Comparison of ENCODE assay signal across 32 cellular contexts in genomic region chr1:58687516-58687915, GRCh38. TPM values are rescaled to one million over a fixed set of nuclear protein-coding genes. Genes with fewer than 3 reads are reported as not detected.
A peak's percentile ranks its signal among the peaks of the same experiment; 100 is the strongest.
DNase-seq lines count a peak whose midpoint lies in the region; ATAC-seq, FAIRE-seq and TF ChIP-seq lines count a peak whose summit lies in the region.
"Had no signal": no experiment of that assay in that cellular context is flagged by ENCODE, and none has a peak within 500 bp of the region (broad histone marks: within the 10 kb centered on the region; RNA-seq: fewer than 3 reads in every experiment).

No MANE protein-coding gene starts in this region.

- H3K36me3 Mint-ChIP-seq in GM23338 (ENCODE audit: low read depth) = peaks cover 63% of the 10 kb centered on the region
- peaks cover 59% of the 10 kb centered on the region for H3K36me3 Mint-ChIP-seq in WTC11
- H3K36me3 Mint-ChIP-seq: natural killer cell had no signal

- H4K20me1 ChIP-seq in GM23338 (replicated peaks; ENCODE audit: insufficient read depth) (peaks cover 24% of the 10 kb centered on the region), keratinocyte (ENCODE audit: control insufficient read depth, extremely low read depth, insufficient read depth, low read length) (no peaks in the 10 kb centered on the region)

- DNase-seq in GM23338 (ENCODE audit: low spot score) (no peak), WTC11 (ENCODE audit: low spot score) (no peak), keratinocyte (ENCODE audit: low read depth, low spot score) (no peak), left lung (no peak)
- DNase-seq: ACHN; activated CD4-positive, alpha-beta T cell treated with anti-CD3 and anti-CD28 coated beads for 48 hours; activated gamma-delta T cell treated with Interleukin-2 at 50 U/mL for 16 hours; caudate nucleus; DMS 273 treated with DMSO at 0.1 percent for 48 hours; effector memory CD8-positive, alpha-beta T cell; erythroblast; islet precursor cell; MM.1S; mucosa of descending colon; natural killer cell; NCI-H2081 treated with DMSO at 0.1 percent for 48 hours; NCI-H226; NCI-H69; SHP77; small intestine; stimulated activated naive CD8-positive, alpha-beta T cell treated with anti-CD3 and anti-CD28 coated beads, Interleukin-15, Interleukin-2, amounts not matched to agents 100 U/mL and 50 U/mL, for 24 hours; T-helper 2 cell had no signal

- H3K4me3 Mint-ChIP-seq in GM23338 (no peak overlapping the region), WTC11 (no peak overlapping the region)
- H3K4me3 Mint-ChIP-seq: B cell; effector memory CD8-positive, alpha-beta T cell; natural killer cell had no signal

- H3K9me3 Mint-ChIP-seq in GM23338 (no peaks in the 10 kb centered on the region), WTC11 (no peaks in the 10 kb centered on the region)
- H3K9me3 Mint-ChIP-seq: effector memory CD8-positive, alpha-beta T cell; natural killer cell had no signal

- TF ChIP-seq CTCF in 22Rv1 (IDR thresholded peaks at IDR 0.05) (no peak), GM23338 (conservative IDR thresholded peaks at IDR 0.05; ENCODE audit: low read depth in 2 of 2) (no peak), WTC11 (IDR thresholded peaks at IDR 0.05) (no peak), keratinocyte (optimal IDR thresholded peaks at IDR 0.05 in 1 of 3, IDR thresholded peaks at IDR 0.05 in 1 of 3, conservative IDR thresholded peaks at IDR 0.05 in 1 of 3; ENCODE audit: extremely low read depth in 1 of 3, insufficient read depth in 2 of 3, low read length in 3 of 3) (no peak), left lung (IDR thresholded peaks at IDR 0.05) (no peak)

- no peaks in the 10 kb centered on the region for H3K9me1 ChIP-seq in keratinocyte (ENCODE audit: control insufficient read depth, extremely low read depth, insufficient read depth, low read length)

- dilution Hi-C loops in keratinocyte (cut with MboI; ENCODE audit: extremely low pct_ligation_motif_present, low sequenced_read_pairs) = no loop called here

- POLR2A ChIA-PET in WTC11 (lab: Charles Lee) = no interaction called here

- intact Hi-C loops in left lung (cut with DNase I) = no loop called here

- peak overlapping the region; percentile 61 for H3K27ac Mint-ChIP-seq in GM23338
- peak overlapping the region; percentile 12; the same call in 1 of the 2 replicates for H3K27ac Mint-ChIP-seq in WTC11
- H3K27ac Mint-ChIP-seq: B cell; effector memory CD8-positive, alpha-beta T cell; natural killer cell had no signal

- H3K9me3 ChIP-seq in keratinocyte (ENCODE audit: control insufficient read depth, low read depth, low read length) = no peaks in the 10 kb centered on the region
- H3K9me3 ChIP-seq in left lung = no peaks in the 10 kb centered on the region
- H3K9me3 ChIP-seq: mucosa of descending colon had no signal

- H3K4me1 Mint-ChIP-seq in GM23338 (peaks cover 13% of the 10 kb centered on the region; the same call in 2 of the 3 replicates), WTC11 (peaks cover 37% of the 10 kb centered on the region)

- peak; percentile 43 for FAIRE-seq in keratinocyte (lab: Jason Lieb, UNC)
- FAIRE-seq: astrocyte, GM18507, H54 had no signal

- H3F3A ChIP-seq in GM23338 (replicated peaks; ENCODE audit: low read depth) = no peaks in the 10 kb centered on the region

- H3K36me3 ChIP-seq in GM23338 (ENCODE audit: insufficient read depth) (peaks cover 58% of the 10 kb centered on the region), keratinocyte (ENCODE audit: control insufficient read depth in 2 of 2, extremely low read depth in 1 of 2, insufficient read depth in 2 of 2, low read length in 2 of 2) (peaks cover 14 to 21% of the 10 kb centered on the region in 2 experiments), left lung (peaks cover 0 to 79% of the 10 kb centered on the region in 2 donors)

- H3K4me3 ChIP-seq in GM23338 = no peak overlapping the region
- no peak overlapping the region for H3K4me3 ChIP-seq in keratinocyte (ENCODE audit: control insufficient read depth in 2 of 3, extremely low read depth in 1 of 3, insufficient read depth in 2 of 3, low read depth in 1 of 3, low read length in 3 of 3)
- H3K4me3 ChIP-seq in left lung = no peak overlapping the region
- H3K4me3 ChIP-seq: lung, mucosa of descending colon had no signal

- no peak overlapping the region for H2AFZ ChIP-seq in GM23338
- no peak overlapping the region for H2AFZ ChIP-seq in keratinocyte (ENCODE audit: control insufficient read depth, low read length)

- ATAC-seq in GM23338 (no peak), WTC11 (no peak), left lung (no peak), HG03432 (IDR thresholded peaks at IDR 0.05; ENCODE audit: unreplicated experiment) (no peak), HG02970 (IDR thresholded peaks at IDR 0.05; ENCODE audit: low FRiP score, unreplicated experiment) (no peak)
- ATAC-seq: effector memory CD8-positive, alpha-beta T cell; mucosa of descending colon; natural killer cell; stimulated activated naive CD8-positive, alpha-beta T cell treated with anti-CD3 and anti-CD28 coated beads, Interleukin-15, Interleukin-2, amounts not matched to agents 100 U/mL and 50 U/mL, for 24 hours had no signal

- no peak overlapping the region for H3K9ac ChIP-seq in keratinocyte (ENCODE audit: control insufficient read depth, extremely low read depth, insufficient read depth, low read length)
- H3K9ac ChIP-seq: KMS-11 had no signal

- H3K79me2 ChIP-seq in GM23338 (replicated peaks; ENCODE audit: insufficient read depth) = peaks cover 99% of the 10 kb centered on the region
- H3K79me2 ChIP-seq in keratinocyte (ENCODE audit: control insufficient read depth, insufficient read depth, low read length) = peaks cover 20% of the 10 kb centered on the region

- H3K27ac ChIP-seq in 22Rv1 (peak overlapping the region; percentile 83), GM23338 (ENCODE audit: low read depth) (no peak overlapping the region), keratinocyte (ENCODE audit: control insufficient read depth, insufficient read depth, low read length) (no peak overlapping the region), left lung (no peak overlapping the region)
- H3K27ac ChIP-seq: HL-60, KMS-11 had no signal

- H3K27me3 Mint-ChIP-seq in GM23338 (ENCODE audit: insufficient read depth, low read depth, poor library complexity) (peaks cover 1% of the 10 kb centered on the region), WTC11 (ENCODE audit: low read depth) (no peaks in the 10 kb centered on the region)
- H3K27me3 Mint-ChIP-seq: B cell; effector memory CD8-positive, alpha-beta T cell had no signal

- no peaks in the 10 kb centered on the region for H3K27me3 ChIP-seq in GM23338 (ENCODE audit: insufficient read depth)
- no peaks in the 10 kb centered on the region for H3K27me3 ChIP-seq in keratinocyte (ENCODE audit: control insufficient read depth, extremely low read depth, insufficient read depth, low read length)
- no peaks in the 10 kb centered on the region for H3K27me3 ChIP-seq in left lung

- CTCF ChIA-PET in WTC11 (lab: Charles Lee) = no interaction called here

- H3K9me2 ChIP-seq in GM23338 (ENCODE audit: insufficient read depth) = no peaks in the 10 kb centered on the region

- H3K4me1 ChIP-seq in GM23338 (ENCODE audit: insufficient read depth) = peaks cover 14% of the 10 kb centered on the region
- H3K4me1 ChIP-seq in keratinocyte (ENCODE audit: control insufficient read depth, extremely low read depth, insufficient read depth, low read length) = no peaks in the 10 kb centered on the region
- no peaks in the 10 kb centered on the region for H3K4me1 ChIP-seq in left lung

- H3K4me2 ChIP-seq in GM23338 = no peak overlapping the region
- H3K4me2 ChIP-seq in keratinocyte (ENCODE audit: control insufficient read depth, extremely low read depth, insufficient read depth, low read depth, low read length) = no peak overlapping the region
- H3K4me2 ChIP-seq: KMS-11 had no signal

TF ChIP-seq in GM23338, 12 proteins besides CTCF, POLR2A, EP300 and RAD21:
- TF ChIP-seq EZH2 (IDR thresholded peaks at IDR 0.05; ENCODE audit: low read depth, unreplicated experiment) (no peak), CREB1 (CRISPR knock-in tag; IDR thresholded peaks at IDR 0.05; ENCODE audit: low read depth) (no peak), POLR2AphosphoS5 (IDR thresholded peaks at IDR 0.05; ENCODE audit: low read depth) (no peak), STAT1 (IDR thresholded peaks at IDR 0.05; ENCODE audit: unreplicated experiment) (no peak)

RNA-seq across cellular contexts. Expression of gene MYSM1, which starts 12.3 kb away (rescaled TPM):
- total RNA-seq in GM23338 (2014; rRNA removed; shearing (Covaris generic)) = 109 and 126 TPM in 2 replicates
- polyA plus RNA-seq in GM23338 (2016; fragmentation: Nextera tagmentation; extraction: Ambion mirVana) (66.0 and 70.3 TPM in 2 replicates), keratinocyte (9.5 to 25.9 TPM (median 21.9 TPM) in 3 replicates)
- total RNA-seq in WTC11 (2021) (86.4 to 118 TPM (median 89.3 TPM) in 3 replicates), left lung (10 to 100 TPM; 25.8 to 28.1 TPM)
- 34.8 TPM for polyA plus RNA-seq in keratinocyte (2011; ENCODE audit: low read depth)
- 3.7 and 7.7 TPM in 2 replicates for polyA plus RNA-seq in keratinocyte (2011; cell fraction: cytosol; rRNA removed)
- 39.0 and 54.7 TPM in 2 replicates for polyA plus RNA-seq in keratinocyte (2011; cell fraction: nucleus; rRNA removed)
- 5.3 and 10.4 TPM in 2 replicates for polyA plus RNA-seq in keratinocyte (2012; ENCODE audit: low replicate concordance)
- 8.6 to 41.7 TPM (median 16.2 TPM) in 3 replicates for polyA minus RNA-seq in keratinocyte
- polyA minus RNA-seq in keratinocyte (2011; cell fraction: cytosol; rRNA and poly(A)+ RNA removed) = 8.8 TPM
- polyA minus RNA-seq in keratinocyte (2011; cell fraction: nucleus; rRNA and poly(A)+ RNA removed) = 28.7 and 52.4 TPM in 2 replicates
